In the genomic region with DNA sequence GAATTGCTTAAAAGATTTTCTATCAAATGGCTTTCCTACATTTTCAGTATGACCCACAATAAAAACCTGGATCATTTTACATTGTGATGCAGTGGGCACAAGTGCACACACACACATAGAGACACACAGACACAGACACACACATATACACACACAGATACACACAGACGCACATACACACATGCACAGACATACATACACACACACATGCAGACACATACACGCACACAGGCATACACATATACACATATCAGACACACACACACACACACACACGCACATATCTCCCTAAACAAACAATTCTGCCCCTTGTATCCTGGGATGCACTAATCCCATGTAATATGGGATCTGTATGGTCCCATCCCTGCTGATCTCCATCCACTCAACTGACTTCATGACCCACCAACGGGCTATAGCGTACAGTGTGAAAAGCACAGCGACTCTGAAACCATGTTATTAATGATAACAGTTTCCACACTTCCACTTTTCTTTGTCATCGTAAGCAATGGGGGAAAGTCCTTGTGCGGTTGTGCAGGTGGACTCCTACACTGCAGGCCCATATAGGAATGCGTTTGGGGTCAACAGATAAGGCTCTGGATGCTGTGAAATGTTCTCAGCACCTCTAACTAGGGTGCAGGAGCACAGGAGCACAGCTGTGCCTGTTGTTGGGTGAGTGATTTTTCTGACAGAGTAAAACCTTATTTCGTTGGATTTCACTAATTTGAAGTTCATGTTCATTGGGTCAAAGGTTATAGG, we compare ENCODE assay signal across 1 cellular context.
TF ChIP-seq lines count a peak whose summit lies in the region.

No MANE protein-coding gene starts in this region.

TF ChIP-seq in K562, 482 proteins besides CTCF, POLR2A, EP300 and RAD21 (continued from another document and continues in another):
- TF ChIP-seq NFRKB (IDR thresholded peaks at IDR 0.05; ENCODE audit: low read depth): no peak
- TF ChIP-seq NONO (IDR thresholded peaks at IDR 0.05; ENCODE audit: low read depth in 2 of 2, low read length in 1 of 2): no peak
- no peak for TF ChIP-seq PCBP2 (IDR thresholded peaks at IDR 0.05; ENCODE audit: low read depth, low read length, poor library complexity, severe bottlenecking)
- TF ChIP-seq ZNF584 (CRISPR knock-in tag; IDR thresholded peaks at IDR 0.05; ENCODE audit: low read depth): 0 out of 2 replicates have a peak, but pooled peaks have one; percentile 22
- no peak for TF ChIP-seq ZNF398 (CRISPR knock-in tag; IDR thresholded peaks at IDR 0.05)
- TF ChIP-seq HDGF (IDR thresholded peaks at IDR 0.05): peak; percentile 91
- no peak for TF ChIP-seq PHB2 (IDR thresholded peaks at IDR 0.05; ENCODE audit: low read depth)
- peak; percentile 41; the same call in 1 of the 2 replicates for TF ChIP-seq RNF2 (IDR thresholded peaks at IDR 0.05)
- no peak for TF ChIP-seq ZNF316 (IDR thresholded peaks at IDR 0.05)
- TF ChIP-seq EGR1 (conservative IDR thresholded peaks at IDR 0.05): no peak; the same call in 1 of the 2 replicates
- no peak for TF ChIP-seq HMBOX1 (IDR thresholded peaks at IDR 0.05)
- 0 out of 2 replicates have a peak, but pooled peaks have one; percentile 15 for TF ChIP-seq ELF1 (tag; IDR thresholded peaks at IDR 0.05)
- peak; percentile 88 for TF ChIP-seq KLF16 (IDR thresholded peaks at IDR 0.05)
- peak; percentile 80 for TF ChIP-seq SMARCA5 (IDR thresholded peaks at IDR 0.05)
- TF ChIP-seq SIN3A (IDR thresholded peaks at IDR 0.05; ENCODE audit: borderline replicate concordance in 2 of 2, control insufficient read depth in 1 of 2, low read depth in 2 of 2, low read length in 2 of 2): no peak
- no peak for TF ChIP-seq ZNF175 (CRISPR knock-in tag; IDR thresholded peaks at IDR 0.05; ENCODE audit: low read depth)
- TF ChIP-seq ATF7 (IDR thresholded peaks at IDR 0.05): no peak
- TF ChIP-seq, protein P1, sequence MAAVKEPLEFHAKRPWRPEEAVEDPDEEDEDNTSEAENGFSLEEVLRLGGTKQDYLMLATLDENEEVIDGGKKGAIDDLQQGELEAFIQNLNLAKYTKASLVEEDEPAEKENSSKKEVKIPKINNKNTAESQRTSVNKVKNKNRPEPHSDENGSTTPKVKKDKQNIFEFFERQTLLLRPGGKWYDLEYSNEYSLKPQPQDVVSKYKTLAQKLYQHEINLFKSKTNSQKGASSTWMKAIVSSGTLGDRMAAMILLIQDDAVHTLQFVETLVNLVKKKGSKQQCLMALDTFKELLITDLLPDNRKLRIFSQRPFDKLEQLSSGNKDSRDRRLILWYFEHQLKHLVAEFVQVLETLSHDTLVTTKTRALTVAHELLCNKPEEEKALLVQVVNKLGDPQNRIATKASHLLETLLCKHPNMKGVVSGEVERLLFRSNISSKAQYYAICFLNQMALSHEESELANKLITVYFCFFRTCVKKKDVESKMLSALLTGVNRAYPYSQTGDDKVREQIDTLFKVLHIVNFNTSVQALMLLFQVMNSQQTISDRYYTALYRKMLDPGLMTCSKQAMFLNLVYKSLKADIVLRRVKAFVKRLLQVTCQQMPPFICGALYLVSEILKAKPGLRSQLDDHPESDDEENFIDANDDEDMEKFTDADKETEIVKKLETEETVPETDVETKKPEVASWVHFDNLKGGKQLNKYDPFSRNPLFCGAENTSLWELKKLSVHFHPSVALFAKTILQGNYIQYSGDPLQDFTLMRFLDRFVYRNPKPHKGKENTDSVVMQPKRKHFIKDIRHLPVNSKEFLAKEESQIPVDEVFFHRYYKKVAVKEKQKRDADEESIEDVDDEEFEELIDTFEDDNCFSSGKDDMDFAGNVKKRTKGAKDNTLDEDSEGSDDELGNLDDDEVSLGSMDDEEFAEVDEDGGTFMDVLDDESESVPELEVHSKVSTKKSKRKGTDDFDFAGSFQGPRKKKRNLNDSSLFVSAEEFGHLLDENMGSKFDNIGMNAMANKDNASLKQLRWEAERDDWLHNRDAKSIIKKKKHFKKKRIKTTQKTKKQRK (IDR thresholded peaks at IDR 0.05; ENCODE audit: borderline replicate concordance, low read depth, low read length): no peak
- TF ChIP-seq, protein P2, sequence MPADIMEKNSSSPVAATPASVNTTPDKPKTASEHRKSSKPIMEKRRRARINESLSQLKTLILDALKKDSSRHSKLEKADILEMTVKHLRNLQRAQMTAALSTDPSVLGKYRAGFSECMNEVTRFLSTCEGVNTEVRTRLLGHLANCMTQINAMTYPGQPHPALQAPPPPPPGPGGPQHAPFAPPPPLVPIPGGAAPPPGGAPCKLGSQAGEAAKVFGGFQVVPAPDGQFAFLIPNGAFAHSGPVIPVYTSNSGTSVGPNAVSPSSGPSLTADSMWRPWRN (IDR thresholded peaks at IDR 0.05; ENCODE audit: low read depth): no peak
- TF ChIP-seq ZNF639 (CRISPR knock-in tag; conservative IDR thresholded peaks at IDR 0.05 in 1 of 2, IDR thresholded peaks at IDR 0.05 in 1 of 2): no peak
- TF ChIP-seq PKNOX1 (IDR thresholded peaks at IDR 0.05): no peak
- TF ChIP-seq HNRNPK (IDR thresholded peaks at IDR 0.05; ENCODE audit: low read depth, low read length, poor library complexity, severe bottlenecking): no peak
- no peak for TF ChIP-seq GTF2F1 (IDR thresholded peaks at IDR 0.05; ENCODE audit: low read depth, low read length)
- TF ChIP-seq SMARCB1 (IDR thresholded peaks at IDR 0.05; ENCODE audit: insufficient read length, low read depth): no peak
- TF ChIP-seq SRSF7 (optimal IDR thresholded peaks at IDR 0.05; ENCODE audit: low read depth, low read length): no peak
- no peak for TF ChIP-seq RHOXF2B (CRISPR knock-in tag; conservative IDR thresholded peaks at IDR 0.05)
- no peak for TF ChIP-seq MCM2 (IDR thresholded peaks at IDR 0.05; ENCODE audit: low read depth)
- TF ChIP-seq POLR2B (IDR thresholded peaks at IDR 0.05; ENCODE audit: low read depth, partially characterized antibody): peak; percentile 37
- TF ChIP-seq NCOA4 (IDR thresholded peaks at IDR 0.05; ENCODE audit: partially characterized antibody): peak; percentile 69
- TF ChIP-seq ELF2 (CRISPR knock-in tag; IDR thresholded peaks at IDR 0.05): no peak
- TF ChIP-seq USF2 (CRISPR knock-in tag; IDR thresholded peaks at IDR 0.05): no peak
- no peak for TF ChIP-seq KDM2B (CRISPR knock-in tag; IDR thresholded peaks at IDR 0.05)
- no peak for TF ChIP-seq TCFL5 (CRISPR knock-in tag; conservative IDR thresholded peaks at IDR 0.05)
- TF ChIP-seq, protein P3, sequence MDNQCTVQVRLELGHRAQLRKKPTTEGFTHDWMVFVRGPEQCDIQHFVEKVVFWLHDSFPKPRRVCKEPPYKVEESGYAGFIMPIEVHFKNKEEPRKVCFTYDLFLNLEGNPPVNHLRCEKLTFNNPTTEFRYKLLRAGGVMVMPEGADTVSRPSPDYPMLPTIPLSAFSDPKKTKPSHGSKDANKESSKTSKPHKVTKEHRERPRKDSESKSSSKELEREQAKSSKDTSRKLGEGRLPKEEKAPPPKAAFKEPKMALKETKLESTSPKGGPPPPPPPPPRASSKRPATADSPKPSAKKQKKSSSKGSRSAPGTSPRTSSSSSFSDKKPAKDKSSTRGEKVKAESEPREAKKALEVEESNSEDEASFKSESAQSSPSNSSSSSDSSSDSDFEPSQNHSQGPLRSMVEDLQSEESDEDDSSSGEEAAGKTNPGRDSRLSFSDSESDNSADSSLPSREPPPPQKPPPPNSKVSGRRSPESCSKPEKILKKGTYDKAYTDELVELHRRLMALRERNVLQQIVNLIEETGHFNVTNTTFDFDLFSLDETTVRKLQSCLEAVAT (IDR thresholded peaks at IDR 0.05): peak in 1 of 2 experiments; percentile 72; a peak in 2 of 4 replicates
- no peak for TF ChIP-seq HMGXB4 (CRISPR knock-in tag; IDR thresholded peaks at IDR 0.05)
- TF ChIP-seq ZNF174 (CRISPR knock-in tag; IDR thresholded peaks at IDR 0.05): no peak
- no peak for TF ChIP-seq MEF2D (tag; conservative IDR thresholded peaks at IDR 0.05; ENCODE audit: low read depth)
- TF ChIP-seq NCOA6 (IDR thresholded peaks at IDR 0.05): no peak
- TF ChIP-seq, protein P4, sequence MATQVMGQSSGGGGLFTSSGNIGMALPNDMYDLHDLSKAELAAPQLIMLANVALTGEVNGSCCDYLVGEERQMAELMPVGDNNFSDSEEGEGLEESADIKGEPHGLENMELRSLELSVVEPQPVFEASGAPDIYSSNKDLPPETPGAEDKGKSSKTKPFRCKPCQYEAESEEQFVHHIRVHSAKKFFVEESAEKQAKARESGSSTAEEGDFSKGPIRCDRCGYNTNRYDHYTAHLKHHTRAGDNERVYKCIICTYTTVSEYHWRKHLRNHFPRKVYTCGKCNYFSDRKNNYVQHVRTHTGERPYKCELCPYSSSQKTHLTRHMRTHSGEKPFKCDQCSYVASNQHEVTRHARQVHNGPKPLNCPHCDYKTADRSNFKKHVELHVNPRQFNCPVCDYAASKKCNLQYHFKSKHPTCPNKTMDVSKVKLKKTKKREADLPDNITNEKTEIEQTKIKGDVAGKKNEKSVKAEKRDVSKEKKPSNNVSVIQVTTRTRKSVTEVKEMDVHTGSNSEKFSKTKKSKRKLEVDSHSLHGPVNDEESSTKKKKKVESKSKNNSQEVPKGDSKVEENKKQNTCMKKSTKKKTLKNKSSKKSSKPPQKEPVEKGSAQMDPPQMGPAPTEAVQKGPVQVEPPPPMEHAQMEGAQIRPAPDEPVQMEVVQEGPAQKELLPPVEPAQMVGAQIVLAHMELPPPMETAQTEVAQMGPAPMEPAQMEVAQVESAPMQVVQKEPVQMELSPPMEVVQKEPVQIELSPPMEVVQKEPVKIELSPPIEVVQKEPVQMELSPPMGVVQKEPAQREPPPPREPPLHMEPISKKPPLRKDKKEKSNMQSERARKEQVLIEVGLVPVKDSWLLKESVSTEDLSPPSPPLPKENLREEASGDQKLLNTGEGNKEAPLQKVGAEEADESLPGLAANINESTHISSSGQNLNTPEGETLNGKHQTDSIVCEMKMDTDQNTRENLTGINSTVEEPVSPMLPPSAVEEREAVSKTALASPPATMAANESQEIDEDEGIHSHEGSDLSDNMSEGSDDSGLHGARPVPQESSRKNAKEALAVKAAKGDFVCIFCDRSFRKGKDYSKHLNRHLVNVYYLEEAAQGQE (CRISPR knock-in tag; IDR thresholded peaks at IDR 0.05; ENCODE audit: low read depth): no peak
- TF ChIP-seq SOX6 (IDR thresholded peaks at IDR 0.05): peak; percentile 80
- TF ChIP-seq CHD1 (IDR thresholded peaks at IDR 0.05; ENCODE audit: low read length): no peak
- no peak for TF ChIP-seq GABPB2 (CRISPR knock-in tag; conservative IDR thresholded peaks at IDR 0.05)
